Comparison of ENCODE assay signal across 10 cellular contexts in the genomic region with DNA sequence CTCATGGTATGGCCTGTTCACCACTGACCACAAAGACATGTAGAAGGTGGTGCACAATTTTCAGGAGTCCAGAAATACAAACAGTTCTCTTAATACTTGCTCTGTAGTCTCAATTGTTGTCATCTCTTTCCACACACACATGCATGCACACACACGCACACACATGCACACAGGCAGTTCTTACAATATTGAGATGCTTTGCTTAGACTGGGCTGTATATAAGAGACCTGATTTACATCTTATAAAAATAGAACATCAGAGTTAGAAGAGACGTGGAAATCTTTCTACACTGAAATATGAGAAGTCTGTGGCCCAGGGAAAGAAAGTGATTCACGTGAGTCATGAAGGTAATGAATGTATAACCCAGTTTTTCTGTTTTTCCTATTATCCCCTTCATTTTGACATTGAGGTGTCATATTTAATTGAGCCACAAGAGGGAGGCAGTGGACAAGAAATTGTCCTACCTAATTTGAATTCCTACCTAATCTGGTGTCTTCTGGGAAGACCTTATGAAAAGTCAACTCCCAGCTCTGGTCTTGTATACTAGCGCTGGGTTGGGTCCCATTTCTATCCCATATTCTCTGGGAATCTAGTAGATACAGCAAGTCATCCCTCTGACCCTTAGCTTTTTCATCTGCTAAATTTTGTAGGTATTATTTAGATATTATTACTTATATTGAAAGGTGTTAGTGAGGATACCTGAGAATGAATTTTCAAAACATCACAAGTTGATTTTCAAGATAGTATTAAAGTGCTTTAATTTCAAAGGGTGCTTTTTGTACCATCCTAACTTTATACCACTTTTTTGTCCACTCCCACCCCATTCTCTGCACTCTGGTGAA. TPM values are rescaled to one million over a fixed set of nuclear protein-coding genes. Genes with fewer than 3 reads are reported as not detected.
A peak's percentile ranks its signal among the peaks of the same experiment; 100 is the strongest.
DNase-seq lines count a peak whose midpoint lies in the region; ATAC-seq, FAIRE-seq and TF ChIP-seq lines count a peak whose summit lies in the region.
"Had no signal": no experiment of that assay in that cellular context is flagged by ENCODE, and none has a peak within 500 bp of the region (broad histone marks: within the 10 kb centered on the region; RNA-seq: fewer than 3 reads in every experiment).

No MANE protein-coding gene starts in this region.

- H3K9me3 ChIP-seq in adrenal gland (replicated peaks in 1 of 3), result no peaks in the 10 kb centered on the region
- H3K9me3 ChIP-seq in transverse colon, result peaks cover 6 to 7% of the 10 kb centered on the region in 2 donors

- TF ChIP-seq CTCF in CD14-positive monocyte (IDR thresholded peaks at IDR 0.05) (peak; percentile 91), GM12873 (IDR thresholded peaks at IDR 0.05; ENCODE audit: insufficient read depth, low read depth, low read length, missing control alignments) (peak; percentile 66), adrenal gland (IDR thresholded peaks at IDR 0.05) (peak; percentile 69 to 80 (median 72)), transverse colon (IDR thresholded peaks at IDR 0.05) (peak; percentile 63 to 72 (median 67))

- TF ChIP-seq POLR2A in adrenal gland (IDR thresholded peaks at IDR 0.05) (no peak), transverse colon (IDR thresholded peaks at IDR 0.05) (no peak)

- H3K9me3 Mint-ChIP-seq in CD14-positive monocyte, result peaks cover 7 to 12% (median 7%) of the 10 kb centered on the region in 7 donors

- H3K36me3 ChIP-seq in adrenal gland (replicated peaks in 1 of 2), result no peaks in the 10 kb centered on the region
- no peaks in the 10 kb centered on the region for H3K36me3 ChIP-seq in transverse colon

- no peak for TF ChIP-seq EP300 in transverse colon (IDR thresholded peaks at IDR 0.05; ENCODE audit: low read depth)

- H3K4me1 ChIP-seq in adrenal gland (replicated peaks in 1 of 2), result no peaks in the 10 kb centered on the region
- H3K4me1 ChIP-seq in transverse colon, result no peaks in the 10 kb centered on the region

- no peak for DNase-seq in CD14-positive monocyte (ENCODE audit: low spot score)
- DNase-seq in NCI-H1048 (lab: John Stamatoyannopoulos, UW), result peak; percentile 20
- DNase-seq in adrenal gland, result peak in 2 of 7 donors; percentile 33 to 38
- DNase-seq in transverse colon, result no peak
- DNase-seq in mesenteric fat pad (ENCODE audit: low spot score), result no peak

- H3K27me3 ChIP-seq in adrenal gland, result no peaks in the 10 kb centered on the region
- H3K27me3 ChIP-seq in transverse colon, result no peaks in the 10 kb centered on the region

- ATAC-seq in GM19395 (IDR thresholded peaks at IDR 0.05; ENCODE audit: unreplicated experiment), result no peak
- ATAC-seq: naive thymus-derived CD8-positive, alpha-beta T cell; T-cell had no signal

- in situ Hi-C loops in transverse colon (cut with MboI; ENCODE audit: low pct_ligation_motif_present in 1 of 4, low pct_unique_long_range_greater_than_20kb in 1 of 4, low sequenced_read_pairs in 3 of 4), result loop anchor here in 1 of 4 donors (25.0 kb wide), 1 partner anchor 103 kb away; no protein-coding TSS in a partner anchor

- FAIRE-seq in islet of Langerhans (lab: Jason Lieb, UNC), result peak; percentile 97

- 21 to 29% (median 24%) methylated on average over 4 of the region's 4 CpGs for WGBS in adrenal gland, 4 donors
- WGBS in transverse colon (ENCODE audit: low coverage in 1 of 2), 2 donors, result 11 to 23% methylated on average over 3 to 4 of the region's 4 CpGs

- peaks cover 0 to 6% of the 10 kb centered on the region in 2 donors for H3K36me3 Mint-ChIP-seq in CD14-positive monocyte
- H3K36me3 Mint-ChIP-seq: naive thymus-derived CD8-positive, alpha-beta T cell; T-cell had no signal

- peak overlapping the region in 1 of 7 donors; percentile 43 for H3K27ac Mint-ChIP-seq in CD14-positive monocyte
- H3K27ac Mint-ChIP-seq: naive thymus-derived CD8-positive, alpha-beta T cell; T-cell had no signal

- H3K27ac ChIP-seq in adrenal gland (no peak overlapping the region), transverse colon (no peak overlapping the region)

- intact Hi-C loops in CD14-positive monocyte (cut with micrococcal nuclease) (loop anchor here (5.0 to 10.0 kb wide), 2 partner anchors 67 to 219 kb away; no protein-coding TSS in a partner anchor), adrenal gland (cut with DNase I) (loop anchor here in 1 of 2 donors (5.0 kb wide), 1 partner anchor 352 kb away; no protein-coding TSS in a partner anchor), transverse colon (cut with DNase I; ENCODE audit: low total_unique reads) (no loop called here)

- H3K4me3 Mint-ChIP-seq in CD14-positive monocyte, result no peak overlapping the region
- H3K4me3 Mint-ChIP-seq: naive thymus-derived CD8-positive, alpha-beta T cell; T-cell had no signal

- no peak overlapping the region for H3K4me3 ChIP-seq in adrenal gland
- H3K4me3 ChIP-seq in transverse colon, result no peak overlapping the region

- no peaks in the 10 kb centered on the region for H3K27me3 Mint-ChIP-seq in CD14-positive monocyte (ENCODE audit: low read depth in 3 of 3)

- peaks cover 24% of the 10 kb centered on the region for H3K4me1 Mint-ChIP-seq in CD14-positive monocyte
- H3K4me1 Mint-ChIP-seq: naive thymus-derived CD8-positive, alpha-beta T cell; T-cell had no signal

RNA-seq across cellular contexts. Expression of a gene that starts 14.9 kb away (rescaled TPM):
- polyA plus RNA-seq in CD14-positive monocyte (10 to 100 TPM; 27.4 to 41.8 TPM), adrenal gland (10 to 100 TPM; 19.2 to 33.4 (median 21.8) TPM)
- total RNA-seq in adrenal gland (100 to 1,000 TPM in 1 of 8 donors, 10 to 100 TPM in 7; 24.3 to 120 (median 69.3) TPM), transverse colon (10 to 100 TPM in 3 of 4 donors, 1 to 10 TPM in 1; 7.6 to 23.8 (median 12.0) TPM), mesenteric fat pad (115 TPM)
- polyA plus RNA-seq: naive thymus-derived CD8-positive, alpha-beta T cell had no signal

RNA-seq across cellular contexts. Expression of a gene that starts 22.7 kb away (rescaled TPM):
- polyA plus RNA-seq in CD14-positive monocyte (1 to 10 TPM in 1 of 2 donors, under 1 TPM in 1; 1.00 to 1.1 TPM), adrenal gland (1 to 10 TPM in 2 of 3 donors, not detected in 1; 1.1 to 2.6 TPM)
- total RNA-seq in adrenal gland (1 to 10 TPM in 6 of 8 donors, under 1 TPM in 1, not detected in 1; 0.97 to 7.2 (median 3.2) TPM), transverse colon (10 to 100 TPM in 1 of 4 donors, 1 to 10 TPM in 2, under 1 TPM in 1; 0.96 to 50.1 (median 8.0) TPM), mesenteric fat pad (3.2 TPM)
- total RNA-seq: naive thymus-derived CD8-positive, alpha-beta T cell had no signal
- polyA plus RNA-seq: naive thymus-derived CD8-positive, alpha-beta T cell had no signal
